ENCODE assay signal across 1 cellular context in the genomic region with DNA sequence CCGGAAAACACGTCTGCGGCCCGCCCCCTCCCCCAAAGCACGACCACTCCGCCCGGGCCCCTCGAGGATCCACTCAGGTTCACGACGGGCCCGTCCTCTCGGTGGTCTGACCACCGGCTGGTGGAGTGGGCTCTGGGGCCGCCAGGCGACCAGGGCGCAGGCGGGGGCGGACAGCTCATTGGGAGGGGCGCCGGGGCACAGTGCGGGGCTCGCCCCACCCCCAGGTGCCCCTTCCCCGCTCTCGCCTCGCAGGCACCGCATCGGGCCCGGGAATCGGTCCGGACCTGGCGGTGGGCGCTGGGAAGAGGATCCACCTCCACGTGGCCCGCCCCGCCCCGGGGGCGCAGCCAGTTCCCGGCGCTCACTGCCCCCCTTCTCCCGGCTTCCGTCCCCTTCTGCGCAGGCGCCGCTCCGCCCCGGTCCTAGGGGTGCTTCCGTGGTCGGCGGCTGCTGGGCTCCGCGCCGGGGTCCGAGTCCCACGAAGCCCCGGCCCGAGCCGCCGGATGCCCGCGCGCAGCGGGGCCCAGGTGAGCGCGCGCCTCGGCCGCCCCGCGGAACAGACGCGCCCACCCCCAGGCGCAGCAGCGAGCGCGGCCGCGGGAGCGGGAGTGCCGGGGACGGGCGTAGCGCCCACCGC.
TF ChIP-seq lines count a peak whose summit lies in the region.

A gene with protein sequence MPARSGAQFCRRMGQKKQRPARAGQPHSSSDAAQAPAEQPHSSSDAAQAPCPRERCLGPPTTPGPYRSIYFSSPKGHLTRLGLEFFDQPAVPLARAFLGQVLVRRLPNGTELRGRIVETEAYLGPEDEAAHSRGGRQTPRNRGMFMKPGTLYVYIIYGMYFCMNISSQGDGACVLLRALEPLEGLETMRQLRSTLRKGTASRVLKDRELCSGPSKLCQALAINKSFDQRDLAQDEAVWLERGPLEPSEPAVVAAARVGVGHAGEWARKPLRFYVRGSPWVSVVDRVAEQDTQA (plus strand): TSS at position 419 of the 637 bp plus-strand sequence. CDS start 85 bp downstream, at position 504.

TF ChIP-seq in GM12878, 131 proteins besides CTCF, POLR2A, EP300 and RAD21 (continued from another document and continues in another):
- TF ChIP-seq ZNF274 (IDR thresholded peaks at IDR 0.05; ENCODE audit: insufficient read depth, insufficient read length) (no peak), LARP7 (IDR thresholded peaks at IDR 0.05) (peak; percentile 98), ZBED1 (IDR thresholded peaks at IDR 0.05; ENCODE audit: borderline replicate concordance) (no peak), ATF7 (IDR thresholded peaks at IDR 0.05; ENCODE audit: low read depth) (no peak), NFXL1 (IDR thresholded peaks at IDR 0.05; ENCODE audit: borderline replicate concordance) (0 out of 2 replicates have a peak, but pooled peaks have one; percentile 57), ZSCAN29 (IDR thresholded peaks at IDR 0.05) (no peak), ETV6 (conservative IDR thresholded peaks at IDR 0.05 in 1 of 2, IDR thresholded peaks at IDR 0.05 in 1 of 2; ENCODE audit: borderline replicate concordance in 1 of 2, low read depth in 1 of 2) (no peak), TAF1 (IDR thresholded peaks at IDR 0.05; ENCODE audit: borderline replicate concordance, low read depth, low read length) (peak; percentile 48; the same call in 1 of the 2 replicates), KDM1A (IDR thresholded peaks at IDR 0.05; ENCODE audit: borderline replicate concordance) (no peak), KLF5 (IDR thresholded peaks at IDR 0.05; ENCODE audit: partially characterized antibody) (peak; percentile 62), IRF4 (IDR thresholded peaks at IDR 0.05; ENCODE audit: low read depth, low read length) (no peak), TCF3 (IDR thresholded peaks at IDR 0.05; ENCODE audit: borderline replicate concordance, insufficient read depth, low read depth, low read length) (no peak), BACH1 (IDR thresholded peaks at IDR 0.05; ENCODE audit: borderline replicate concordance) (peak; percentile 84), HDGF (IDR thresholded peaks at IDR 0.05) (no peak), RELA (IDR thresholded peaks at IDR 0.05; ENCODE audit: borderline replicate concordance, partially characterized antibody) (no peak), NR2F1 (conservative IDR thresholded peaks at IDR 0.05) (peak; percentile 61), ZNF217 (IDR thresholded peaks at IDR 0.05) (0 out of 2 replicates have a peak, but pooled peaks have one; percentile 49), GATAD2B (conservative IDR thresholded peaks at IDR 0.05; ENCODE audit: low read depth) (peak; percentile 81), NR2C1 (IDR thresholded peaks at IDR 0.05) (0 out of 2 replicates have a peak, but pooled peaks have one; percentile 30), BCL11A (IDR thresholded peaks at IDR 0.05; ENCODE audit: low read depth, low read length) (no peak), DPF2 (IDR thresholded peaks at IDR 0.05) (peak; percentile 84), NRF1 (conservative IDR thresholded peaks at IDR 0.05; ENCODE audit: low read depth, low read length) (peak; percentile 44), EGR1 (IDR thresholded peaks at IDR 0.05; ENCODE audit: borderline replicate concordance in 1 of 2, low read depth in 2 of 2, low read length in 2 of 2) (peak in 1 of 2 experiments; percentile 87; a peak in 2 of 3 replicates), HDAC2 (IDR thresholded peaks at IDR 0.05) (no peak), PAX5 (IDR thresholded peaks at IDR 0.05; ENCODE audit: borderline replicate concordance, low read depth, low read length) (no peak), NBN (IDR thresholded peaks at IDR 0.05) (no peak), SP1 (IDR thresholded peaks at IDR 0.05; ENCODE audit: low read depth, low read length) (peak; percentile 14), MEF2A (IDR thresholded peaks at IDR 0.05; ENCODE audit: insufficient read depth, low read depth, low read length) (no peak), RB1 (IDR thresholded peaks at IDR 0.05; ENCODE audit: borderline replicate concordance) (peak; percentile 85; the same call in 1 of the 2 replicates), STAT1 (conservative IDR thresholded peaks at IDR 0.05) (no peak), KAT2A (conservative IDR thresholded peaks at IDR 0.05; ENCODE audit: control insufficient read depth, low read depth, low read length) (no peak), ZNF24 (IDR thresholded peaks at IDR 0.05) (no peak), BHLHE40 (IDR thresholded peaks at IDR 0.05; ENCODE audit: borderline replicate concordance in 1 of 2, low read depth in 2 of 2, low read length in 1 of 2) (peak in 1 of 2 experiments; percentile 27; a peak in 1 of 4 replicates), SMARCA5 (IDR thresholded peaks at IDR 0.05) (peak; percentile 89), RUNX3 (IDR thresholded peaks at IDR 0.05; ENCODE audit: low read length) (no peak), SIN3A (IDR thresholded peaks at IDR 0.05; ENCODE audit: low read depth, low read length) (peak; percentile 64; the same call in 1 of the 2 replicates)
- TF ChIP-seq, protein P1, sequence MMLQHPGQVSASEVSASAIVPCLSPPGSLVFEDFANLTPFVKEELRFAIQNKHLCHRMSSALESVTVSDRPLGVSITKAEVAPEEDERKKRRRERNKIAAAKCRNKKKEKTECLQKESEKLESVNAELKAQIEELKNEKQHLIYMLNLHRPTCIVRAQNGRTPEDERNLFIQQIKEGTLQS (IDR thresholded peaks at IDR 0.05; ENCODE audit: borderline replicate concordance, extremely low read depth, low read depth, low read length) = no peak
- TF ChIP-seq, protein P2, sequence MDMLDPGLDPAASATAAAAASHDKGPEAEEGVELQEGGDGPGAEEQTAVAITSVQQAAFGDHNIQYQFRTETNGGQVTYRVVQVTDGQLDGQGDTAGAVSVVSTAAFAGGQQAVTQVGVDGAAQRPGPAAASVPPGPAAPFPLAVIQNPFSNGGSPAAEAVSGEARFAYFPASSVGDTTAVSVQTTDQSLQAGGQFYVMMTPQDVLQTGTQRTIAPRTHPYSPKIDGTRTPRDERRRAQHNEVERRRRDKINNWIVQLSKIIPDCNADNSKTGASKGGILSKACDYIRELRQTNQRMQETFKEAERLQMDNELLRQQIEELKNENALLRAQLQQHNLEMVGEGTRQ (IDR thresholded peaks at IDR 0.05; ENCODE audit: borderline replicate concordance, low read depth, low read length) = peak; percentile 10
- TF ChIP-seq, protein P3, sequence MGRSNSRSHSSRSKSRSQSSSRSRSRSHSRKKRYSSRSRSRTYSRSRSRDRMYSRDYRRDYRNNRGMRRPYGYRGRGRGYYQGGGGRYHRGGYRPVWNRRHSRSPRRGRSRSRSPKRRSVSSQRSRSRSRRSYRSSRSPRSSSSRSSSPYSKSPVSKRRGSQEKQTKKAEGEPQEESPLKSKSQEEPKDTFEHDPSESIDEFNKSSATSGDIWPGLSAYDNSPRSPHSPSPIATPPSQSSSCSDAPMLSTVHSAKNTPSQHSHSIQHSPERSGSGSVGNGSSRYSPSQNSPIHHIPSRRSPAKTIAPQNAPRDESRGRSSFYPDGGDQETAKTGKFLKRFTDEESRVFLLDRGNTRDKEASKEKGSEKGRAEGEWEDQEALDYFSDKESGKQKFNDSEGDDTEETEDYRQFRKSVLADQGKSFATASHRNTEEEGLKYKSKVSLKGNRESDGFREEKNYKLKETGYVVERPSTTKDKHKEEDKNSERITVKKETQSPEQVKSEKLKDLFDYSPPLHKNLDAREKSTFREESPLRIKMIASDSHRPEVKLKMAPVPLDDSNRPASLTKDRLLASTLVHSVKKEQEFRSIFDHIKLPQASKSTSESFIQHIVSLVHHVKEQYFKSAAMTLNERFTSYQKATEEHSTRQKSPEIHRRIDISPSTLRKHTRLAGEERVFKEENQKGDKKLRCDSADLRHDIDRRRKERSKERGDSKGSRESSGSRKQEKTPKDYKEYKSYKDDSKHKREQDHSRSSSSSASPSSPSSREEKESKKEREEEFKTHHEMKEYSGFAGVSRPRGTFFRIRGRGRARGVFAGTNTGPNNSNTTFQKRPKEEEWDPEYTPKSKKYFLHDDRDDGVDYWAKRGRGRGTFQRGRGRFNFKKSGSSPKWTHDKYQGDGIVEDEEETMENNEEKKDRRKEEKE (IDR thresholded peaks at IDR 0.05) = 0 out of 2 replicates have a peak, but pooled peaks have one; percentile 22
- TF ChIP-seq, protein P4, sequence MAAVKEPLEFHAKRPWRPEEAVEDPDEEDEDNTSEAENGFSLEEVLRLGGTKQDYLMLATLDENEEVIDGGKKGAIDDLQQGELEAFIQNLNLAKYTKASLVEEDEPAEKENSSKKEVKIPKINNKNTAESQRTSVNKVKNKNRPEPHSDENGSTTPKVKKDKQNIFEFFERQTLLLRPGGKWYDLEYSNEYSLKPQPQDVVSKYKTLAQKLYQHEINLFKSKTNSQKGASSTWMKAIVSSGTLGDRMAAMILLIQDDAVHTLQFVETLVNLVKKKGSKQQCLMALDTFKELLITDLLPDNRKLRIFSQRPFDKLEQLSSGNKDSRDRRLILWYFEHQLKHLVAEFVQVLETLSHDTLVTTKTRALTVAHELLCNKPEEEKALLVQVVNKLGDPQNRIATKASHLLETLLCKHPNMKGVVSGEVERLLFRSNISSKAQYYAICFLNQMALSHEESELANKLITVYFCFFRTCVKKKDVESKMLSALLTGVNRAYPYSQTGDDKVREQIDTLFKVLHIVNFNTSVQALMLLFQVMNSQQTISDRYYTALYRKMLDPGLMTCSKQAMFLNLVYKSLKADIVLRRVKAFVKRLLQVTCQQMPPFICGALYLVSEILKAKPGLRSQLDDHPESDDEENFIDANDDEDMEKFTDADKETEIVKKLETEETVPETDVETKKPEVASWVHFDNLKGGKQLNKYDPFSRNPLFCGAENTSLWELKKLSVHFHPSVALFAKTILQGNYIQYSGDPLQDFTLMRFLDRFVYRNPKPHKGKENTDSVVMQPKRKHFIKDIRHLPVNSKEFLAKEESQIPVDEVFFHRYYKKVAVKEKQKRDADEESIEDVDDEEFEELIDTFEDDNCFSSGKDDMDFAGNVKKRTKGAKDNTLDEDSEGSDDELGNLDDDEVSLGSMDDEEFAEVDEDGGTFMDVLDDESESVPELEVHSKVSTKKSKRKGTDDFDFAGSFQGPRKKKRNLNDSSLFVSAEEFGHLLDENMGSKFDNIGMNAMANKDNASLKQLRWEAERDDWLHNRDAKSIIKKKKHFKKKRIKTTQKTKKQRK (IDR thresholded peaks at IDR 0.05; ENCODE audit: low read depth, low read length) = no peak
- TF ChIP-seq, protein P5, sequence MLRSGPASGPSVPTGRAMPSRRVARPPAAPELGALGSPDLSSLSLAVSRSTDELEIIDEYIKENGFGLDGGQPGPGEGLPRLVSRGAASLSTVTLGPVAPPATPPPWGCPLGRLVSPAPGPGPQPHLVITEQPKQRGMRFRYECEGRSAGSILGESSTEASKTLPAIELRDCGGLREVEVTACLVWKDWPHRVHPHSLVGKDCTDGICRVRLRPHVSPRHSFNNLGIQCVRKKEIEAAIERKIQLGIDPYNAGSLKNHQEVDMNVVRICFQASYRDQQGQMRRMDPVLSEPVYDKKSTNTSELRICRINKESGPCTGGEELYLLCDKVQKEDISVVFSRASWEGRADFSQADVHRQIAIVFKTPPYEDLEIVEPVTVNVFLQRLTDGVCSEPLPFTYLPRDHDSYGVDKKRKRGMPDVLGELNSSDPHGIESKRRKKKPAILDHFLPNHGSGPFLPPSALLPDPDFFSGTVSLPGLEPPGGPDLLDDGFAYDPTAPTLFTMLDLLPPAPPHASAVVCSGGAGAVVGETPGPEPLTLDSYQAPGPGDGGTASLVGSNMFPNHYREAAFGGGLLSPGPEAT (IDR thresholded peaks at IDR 0.05; ENCODE audit: low read depth) = no peak; the same call in 1 of the 2 replicates
- TF ChIP-seq, protein P6, sequence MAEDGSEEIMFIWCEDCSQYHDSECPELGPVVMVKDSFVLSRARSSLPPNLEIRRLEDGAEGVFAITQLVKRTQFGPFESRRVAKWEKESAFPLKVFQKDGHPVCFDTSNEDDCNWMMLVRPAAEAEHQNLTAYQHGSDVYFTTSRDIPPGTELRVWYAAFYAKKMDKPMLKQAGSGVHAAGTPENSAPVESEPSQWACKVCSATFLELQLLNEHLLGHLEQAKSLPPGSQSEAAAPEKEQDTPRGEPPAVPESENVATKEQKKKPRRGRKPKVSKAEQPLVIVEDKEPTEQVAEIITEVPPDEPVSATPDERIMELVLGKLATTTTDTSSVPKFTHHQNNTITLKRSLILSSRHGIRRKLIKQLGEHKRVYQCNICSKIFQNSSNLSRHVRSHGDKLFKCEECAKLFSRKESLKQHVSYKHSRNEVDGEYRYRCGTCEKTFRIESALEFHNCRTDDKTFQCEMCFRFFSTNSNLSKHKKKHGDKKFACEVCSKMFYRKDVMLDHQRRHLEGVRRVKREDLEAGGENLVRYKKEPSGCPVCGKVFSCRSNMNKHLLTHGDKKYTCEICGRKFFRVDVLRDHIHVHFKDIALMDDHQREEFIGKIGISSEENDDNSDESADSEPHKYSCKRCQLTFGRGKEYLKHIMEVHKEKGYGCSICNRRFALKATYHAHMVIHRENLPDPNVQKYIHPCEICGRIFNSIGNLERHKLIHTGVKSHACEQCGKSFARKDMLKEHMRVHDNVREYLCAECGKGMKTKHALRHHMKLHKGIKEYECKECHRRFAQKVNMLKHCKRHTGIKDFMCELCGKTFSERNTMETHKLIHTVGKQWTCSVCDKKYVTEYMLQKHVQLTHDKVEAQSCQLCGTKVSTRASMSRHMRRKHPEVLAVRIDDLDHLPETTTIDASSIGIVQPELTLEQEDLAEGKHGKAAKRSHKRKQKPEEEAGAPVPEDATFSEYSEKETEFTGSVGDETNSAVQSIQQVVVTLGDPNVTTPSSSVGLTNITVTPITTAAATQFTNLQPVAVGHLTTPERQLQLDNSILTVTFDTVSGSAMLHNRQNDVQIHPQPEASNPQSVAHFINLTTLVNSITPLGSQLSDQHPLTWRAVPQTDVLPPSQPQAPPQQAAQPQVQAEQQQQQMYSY (CRISPR knock-in tag; IDR thresholded peaks at IDR 0.05) = no peak
- TF ChIP-seq, protein P7, sequence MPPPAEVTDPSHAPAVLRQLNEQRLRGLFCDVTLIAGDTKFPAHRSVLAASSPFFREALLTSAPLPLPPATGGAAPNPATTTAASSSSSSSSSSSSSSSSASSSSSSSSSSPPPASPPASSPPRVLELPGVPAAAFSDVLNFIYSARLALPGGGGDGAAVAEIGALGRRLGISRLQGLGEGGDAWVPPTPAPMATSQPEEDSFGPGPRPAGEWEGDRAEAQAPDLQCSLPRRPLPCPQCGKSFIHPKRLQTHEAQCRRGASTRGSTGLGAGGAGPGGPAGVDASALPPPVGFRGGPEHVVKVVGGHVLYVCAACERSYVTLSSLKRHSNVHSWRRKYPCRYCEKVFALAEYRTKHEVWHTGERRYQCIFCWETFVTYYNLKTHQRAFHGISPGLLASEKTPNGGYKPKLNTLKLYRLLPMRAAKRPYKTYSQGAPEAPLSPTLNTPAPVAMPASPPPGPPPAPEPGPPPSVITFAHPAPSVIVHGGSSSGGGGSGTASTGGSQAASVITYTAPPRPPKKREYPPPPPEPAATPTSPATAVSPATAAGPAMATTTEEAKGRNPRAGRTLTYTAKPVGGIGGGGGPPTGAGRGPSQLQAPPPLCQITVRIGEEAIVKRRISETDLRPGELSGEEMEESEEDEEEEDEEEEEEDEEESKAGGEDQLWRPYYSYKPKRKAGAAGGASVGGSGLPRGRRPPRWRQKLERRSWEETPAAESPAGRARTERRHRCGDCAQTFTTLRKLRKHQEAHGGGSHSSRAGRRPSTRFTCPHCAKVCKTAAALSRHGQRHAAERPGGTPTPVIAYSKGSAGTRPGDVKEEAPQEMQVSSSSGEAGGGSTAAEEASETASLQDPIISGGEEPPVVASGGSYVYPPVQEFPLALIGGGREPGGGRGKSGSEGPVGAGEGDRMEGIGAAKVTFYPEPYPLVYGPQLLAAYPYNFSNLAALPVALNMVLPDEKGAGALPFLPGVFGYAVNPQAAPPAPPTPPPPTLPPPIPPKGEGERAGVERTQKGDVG (CRISPR knock-in tag; IDR thresholded peaks at IDR 0.05) = no peak
- TF ChIP-seq, protein P8, sequence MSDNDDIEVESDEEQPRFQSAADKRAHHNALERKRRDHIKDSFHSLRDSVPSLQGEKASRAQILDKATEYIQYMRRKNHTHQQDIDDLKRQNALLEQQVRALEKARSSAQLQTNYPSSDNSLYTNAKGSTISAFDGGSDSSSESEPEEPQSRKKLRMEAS (IDR thresholded peaks at IDR 0.05; ENCODE audit: low read depth, low read length) = peak; percentile 58
